7 cellular contexts compared by ENCODE assay signal in the genomic region with DNA sequence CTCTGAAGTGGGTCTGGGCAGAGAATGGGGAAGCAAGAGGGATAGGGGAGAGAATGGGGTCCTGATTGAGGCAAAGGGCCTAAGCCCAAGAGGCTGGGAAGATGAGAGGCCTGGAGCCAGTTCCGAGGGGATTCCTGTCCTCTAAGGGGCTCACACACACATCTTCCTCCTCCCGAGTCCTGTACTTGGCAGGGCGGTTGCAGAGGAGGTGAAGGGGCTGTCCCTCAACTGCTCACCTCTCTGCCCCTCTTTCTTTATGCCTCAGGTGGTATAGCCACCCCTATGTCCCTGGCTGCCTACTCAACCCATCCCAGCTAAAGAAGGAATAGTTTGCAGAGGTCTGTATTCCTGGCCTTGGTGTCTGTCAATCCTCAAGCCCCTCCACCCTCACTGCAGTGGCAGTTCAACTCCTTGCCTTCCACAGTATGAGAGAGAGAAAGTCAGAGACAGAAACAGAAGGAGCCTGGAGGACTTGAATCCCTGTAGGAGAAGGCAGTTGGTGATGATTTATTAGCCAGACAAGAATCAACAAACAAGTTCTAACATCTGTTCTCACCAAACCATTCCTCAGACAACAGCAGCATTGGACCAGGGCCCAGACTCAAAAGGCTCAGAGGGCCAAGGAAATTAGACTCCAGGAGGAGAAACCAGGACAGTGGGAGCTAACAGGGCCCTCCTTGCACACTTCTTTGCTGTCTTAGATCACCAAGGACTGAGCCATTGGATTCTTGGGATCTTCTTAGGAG. TPM values are rescaled to one million over a fixed set of nuclear protein-coding genes. Genes with fewer than 3 reads are reported as not detected.
DNase-seq lines count a peak whose midpoint lies in the region; ATAC-seq and TF ChIP-seq lines count a peak whose summit lies in the region.
"Had no signal": no experiment of that assay in that cellular context is flagged by ENCODE, and none has a peak within 500 bp of the region (broad histone marks: within the 10 kb centered on the region; RNA-seq: fewer than 3 reads in every experiment).

No MANE protein-coding gene starts in this region.

- intact Hi-C loops in A673 (cut with micrococcal nuclease; ENCODE audit: unreplicated experiment) (no loop called here), heart left ventricle (cut with DNase I) (loop anchor here in 1 of 10 donors (10.0 kb wide), 1 partner anchor 119 kb away; a partner anchor contains a TSS)

- DNase-seq in A673 (ENCODE audit: low spot score) (peak; percentile 53), NCI-H446 treated with DMSO at 0.1 percent for 48 hours (lab: John Stamatoyannopoulos, UW) (peak; percentile 91), heart left ventricle (peak in 4 of 5 donors; percentile 55 to 75 (median 65))
- DNase-seq in effector memory CD4-positive, alpha-beta T cell, result no peak
- DNase-seq: anterior cingulate cortex had no signal

- H3K9me3 ChIP-seq in A673 (ENCODE audit: low read depth, low read length, poor library complexity, severe bottlenecking) (no peaks in the 10 kb centered on the region), heart left ventricle (no peaks in the 10 kb centered on the region)
- H3K9me3 ChIP-seq in effector memory CD4-positive, alpha-beta T cell (ENCODE audit: control insufficient read depth, low read length), result no peaks in the 10 kb centered on the region

- POLR2A ChIA-PET in A673 (lab: Charles Lee; ENCODE audit: low non-redundant PET), result no interaction called here

- H3K27ac ChIP-seq in A673 (ENCODE audit: low read depth, low read length, poor library complexity, severe bottlenecking), result peak overlapping the region; percentile 70
- H3K27ac ChIP-seq in heart left ventricle, result peak overlapping the region in 11 of 12 donors; percentile 5 to 58 (median 36)
- no peak overlapping the region for H3K27ac ChIP-seq in effector memory CD4-positive, alpha-beta T cell (ENCODE audit: insufficient read depth, low read length, poor library complexity, severe bottlenecking)

- TF ChIP-seq CTCF in A673 (conservative IDR thresholded peaks at IDR 0.05; ENCODE audit: low read depth, low read length) (no peak), heart left ventricle (IDR thresholded peaks at IDR 0.05) (no peak)

- CTCF ChIA-PET in A673 (lab: Charles Lee), result interaction anchor here (0.6 to 1.2 kb wide), 2 partner anchors 55 to 1076 kb away, joined by 3 to 8 read pairs; a partner anchor contains a TSS

- BruUV-seq in A673 (replicated peaks; lab: Mats Ljungman, UMichigan), result no TSS peak

- no peaks in the 10 kb centered on the region for H3K36me3 ChIP-seq in A673 (ENCODE audit: insufficient read depth, low read length, poor library complexity, severe bottlenecking)
- peaks cover 0 to 13% (median 5%) of the 10 kb centered on the region in 9 donors for H3K36me3 ChIP-seq in heart left ventricle
- H3K36me3 ChIP-seq in effector memory CD4-positive, alpha-beta T cell (ENCODE audit: control insufficient read depth, insufficient read depth, low read length), result peaks cover 15% of the 10 kb centered on the region

- no peak for TF ChIP-seq POLR2A in heart left ventricle (IDR thresholded peaks at IDR 0.05)

- H3K27me3 ChIP-seq in A673 (replicated peaks; ENCODE audit: insufficient read depth, low read depth, low read length, poor library complexity) (no peaks in the 10 kb centered on the region), heart left ventricle (no peaks in the 10 kb centered on the region)
- no peaks in the 10 kb centered on the region for H3K27me3 ChIP-seq in effector memory CD4-positive, alpha-beta T cell (replicated peaks; ENCODE audit: control insufficient read depth, insufficient read depth, low read length, poor library complexity, severe bottlenecking)

- WGBS in heart left ventricle, 4 donors, result 78 to 93% (median 85%) methylated on average over 3 of the region's 3 CpGs

- H3K4me1 ChIP-seq in A673 (ENCODE audit: insufficient read depth, low read length, poor library complexity, severe bottlenecking) (peaks cover 46% of the 10 kb centered on the region), heart left ventricle (peaks cover 0 to 50% (median 33%) of the 10 kb centered on the region in 12 donors)
- H3K4me1 ChIP-seq in effector memory CD4-positive, alpha-beta T cell (ENCODE audit: control insufficient read depth, insufficient read depth, low read length, poor library complexity, severe bottlenecking), result peaks cover 19% of the 10 kb centered on the region

- peak in 3 of 4 donors; percentile 9 to 57 (median 38) for ATAC-seq in heart left ventricle
- no peak for ATAC-seq in GM19324 (IDR thresholded peaks at IDR 0.05; ENCODE audit: low FRiP score, unreplicated experiment)
- no peak for ATAC-seq in HG03521 (IDR thresholded peaks at IDR 0.05; ENCODE audit: unreplicated experiment)

- H3K4me3 ChIP-seq in A673 (ENCODE audit: low read depth, low read length, poor library complexity, severe bottlenecking) (no peak overlapping the region), heart left ventricle (no peak overlapping the region)
- no peak overlapping the region for H3K4me3 ChIP-seq in effector memory CD4-positive, alpha-beta T cell (ENCODE audit: insufficient read depth, low read depth, low read length, poor library complexity, severe bottlenecking)

RNA-seq across cellular contexts. Expression of a gene that starts 10.7 kb away (rescaled TPM):
- total RNA-seq in A673 (2021) (3.5 and 6.0 TPM in 2 replicates), heart left ventricle (1 to 10 TPM in 6 of 9 donors, under 1 TPM in 3; 0.52 to 8.2 (median 1.9) TPM)
- polyA plus RNA-seq in heart left ventricle, result 1 to 10 TPM in 1 of 2 donors, under 1 TPM in 1; 0.95 to 1.1 TPM

RNA-seq across cellular contexts. Expression of a gene that starts 38.6 kb away (rescaled TPM):
- 121 and 125 TPM in 2 replicates for total RNA-seq in A673 (2021)
- total RNA-seq in heart left ventricle, result 10 to 100 TPM; 34.6 to 55.5 (median 39.0) TPM
- 10 to 100 TPM; 39.0 to 49.9 TPM for polyA plus RNA-seq in heart left ventricle

RNA-seq across cellular contexts. Expression of a gene that starts 53.0 kb away (rescaled TPM):
- total RNA-seq in A673 (2021), result 0.11 and 0.15 TPM in 2 replicates
- under 1 TPM in 7 of 9 donors, not detected in 2; 0.07 to 0.35 (median 0.11) TPM for total RNA-seq in heart left ventricle
- under 1 TPM in 1 of 2 donors, not detected in 1; 0.42 TPM for polyA plus RNA-seq in heart left ventricle

RNA-seq across cellular contexts. Expression of a gene that starts 54.5 kb away (rescaled TPM):
- total RNA-seq in A673 (2021), result 477 and 536 TPM in 2 replicates
- total RNA-seq in heart left ventricle, result 100 to 1,000 TPM; 137 to 224 (median 147) TPM
- polyA plus RNA-seq in heart left ventricle, result 100 to 1,000 TPM in 1 of 2 donors, 10 to 100 TPM in 1; 87.7 to 240 TPM

RNA-seq across cellular contexts. Expression of a gene that starts 54.7 kb away (rescaled TPM):
- 3.6 and 5.1 TPM in 2 replicates for total RNA-seq in A673 (2021)
- total RNA-seq in heart left ventricle, result 1 to 10 TPM in 5 of 9 donors, under 1 TPM in 4; 0.22 to 1.6 (median 1.1) TPM
- 1 to 10 TPM in 1 of 2 donors, under 1 TPM in 1; 0.30 to 1.4 TPM for polyA plus RNA-seq in heart left ventricle

Comparison
In these comparisons a context has a peak if more than half of its experiments do, and no peak if none do; other contexts are left out.
1. DNase-seq: peak in A673 (single experiment), NCI-H446 treated with DMSO at 0.1 percent for 48 hours (single experiment) and heart left ventricle (4 of 5); none in effector memory CD4-positive, alpha-beta T cell (0 of 3).
2. ATAC-seq: peak in heart left ventricle (3 of 4); none in GM19324 (single experiment) and HG03521 (single experiment).